Comparison of ENCODE assay signal across 31 cellular contexts in genomic region chr11:20601221-20601914, GRCh38. TPM values are rescaled to one million over a fixed set of nuclear protein-coding genes. Genes with fewer than 3 reads are reported as not detected.
DNase-seq lines count a peak whose midpoint lies in the region; FAIRE-seq and TF ChIP-seq lines count a peak whose summit lies in the region.
"Had no signal": no experiment of that assay in that cellular context is flagged by ENCODE, and none has a peak within 500 bp of the region (broad histone marks: within the 10 kb centered on the region; RNA-seq: fewer than 3 reads in every experiment).

No MANE protein-coding gene starts in this region.

- H3K4me3 ChIP-seq in HUES48 (ENCODE audit: low read depth, low read length) (peak overlapping the region; percentile 50; the same call in 1 of the 2 replicates), epithelial cell of esophagus (ENCODE audit: low read length) (no peak overlapping the region), mesendoderm (ENCODE audit: low read length) (no peak overlapping the region)
- H3K4me3 ChIP-seq: BLaER1, lower lobe of right lung, tibial artery had no signal

- H3K9ac ChIP-seq in HUES48 (ENCODE audit: low read depth, low read length) = no peak overlapping the region
- H3K9ac ChIP-seq in mesendoderm (ENCODE audit: low read length) = no peak overlapping the region
- H3K9ac ChIP-seq: BLaER1 had no signal

- H4K8ac ChIP-seq in mesendoderm (ENCODE audit: low read depth, low read length) = no peak overlapping the region

- H4K5ac ChIP-seq in mesendoderm (ENCODE audit: low read length) = no peak overlapping the region

- no peak overlapping the region for H3K18ac ChIP-seq in mesendoderm (ENCODE audit: low read length)

- H3K36me3 ChIP-seq in HUES48 (ENCODE audit: control insufficient read depth, insufficient read depth, low read length) = no peaks in the 10 kb centered on the region
- no peaks in the 10 kb centered on the region for H3K36me3 ChIP-seq in mesendoderm (ENCODE audit: control insufficient read depth, insufficient read depth, low read length)
- H3K36me3 ChIP-seq: BLaER1, lower lobe of right lung, tibial artery had no signal

- TF ChIP-seq CTCF in D721Med (IDR thresholded peaks at IDR 0.05; ENCODE audit: insufficient read depth, missing control alignments) (peak; percentile 4), epithelial cell of esophagus (IDR thresholded peaks at IDR 0.05; ENCODE audit: insufficient read depth, low read depth, low read length, missing control alignments) (no peak)

- no peak for FAIRE-seq in D721Med (lab: Jason Lieb, UNC)
- FAIRE-seq in GM12891 (lab: Jason Lieb, UNC) = no peak
- FAIRE-seq: colon, GM18507, HepG2 had no signal

- TF ChIP-seq POLR2A in GM12891 (IDR thresholded peaks at IDR 0.05; ENCODE audit: low read depth, low read length) = no peak

- H3K9me3 ChIP-seq in HUES48 (ENCODE audit: control insufficient read depth, insufficient read depth, low read length) = no peaks in the 10 kb centered on the region
- H3K9me3 ChIP-seq: lower lobe of right lung, tibial artery had no signal

- peaks cover 23% of the 10 kb centered on the region for H3K4me1 ChIP-seq in HUES48 (ENCODE audit: control insufficient read depth, insufficient read depth, low read length)
- H3K4me1 ChIP-seq in mesendoderm (ENCODE audit: control insufficient read depth, low read depth, low read length) = no peaks in the 10 kb centered on the region
- H3K4me1 ChIP-seq: BLaER1 had no signal

- H2BK15ac ChIP-seq in mesendoderm (replicated peaks; ENCODE audit: low read depth) = no peak overlapping the region

- H3K27ac ChIP-seq in HUES48 (ENCODE audit: low read depth, low read length) (no peak overlapping the region), mesendoderm (ENCODE audit: low read depth, low read length) (no peak overlapping the region)
- H3K27ac ChIP-seq: BLaER1, HL-60, lower lobe of right lung, tibial artery, VCaP had no signal

- H3K79me1 ChIP-seq in mesendoderm (ENCODE audit: low read length) = no peaks in the 10 kb centered on the region

- no peak overlapping the region for H3K4ac ChIP-seq in mesendoderm (ENCODE audit: low read depth, low read length)

- no peak for DNase-seq in D721Med (ENCODE audit: insufficient read length, low spot score)
- peak; percentile 25 for DNase-seq in epithelial cell of esophagus (ENCODE audit: low read depth)
- peak; percentile 53 for DNase-seq in mesendoderm
- no peak for DNase-seq in GM12891 (ENCODE audit: insufficient read length, low spot score)
- DNase-seq in activated T-cell treated with anti-CD3 and anti-CD28 coated beads, Interleukin-2, amount 50 U/mL, for 1 hour = no peak
- DNase-seq in NCI-H1436 treated with DMSO at 0.1 percent for 48 hours (lab: John Stamatoyannopoulos, UW) = no peak
- DNase-seq: activated CD4-positive, alpha-beta T cell treated with anti-CD3 and anti-CD28 coated beads for 4 hours; anterior cingulate cortex; DND-41; effector CD4-positive, alpha-beta T cell; HCEC 1CT; lower lobe of right lung; MM.1S; natural killer cell; NCI-H1436; NCI-H2107; NCI-H446; NCI-H774; stimulated activated CD4-positive, alpha-beta T cell treated with anti-CD3 and anti-CD28 coated beads, Interleukin-15, amount 100 ng/mL, for 24 hours; stimulated activated CD4-positive, alpha-beta T cell treated with anti-CD3 and anti-CD28 coated beads, Interleukin-4, amount 100 ng/mL, for 4 hours; SW 1271; T-helper 9 cell; tibial artery had no signal

- H3K56ac ChIP-seq in mesendoderm (ENCODE audit: low read length) = no peak overlapping the region

- no peak overlapping the region for H3K23ac ChIP-seq in mesendoderm (ENCODE audit: low read length)

- no peak overlapping the region for H2AK5ac ChIP-seq in mesendoderm (ENCODE audit: low read length)

- H3K79me2 ChIP-seq in mesendoderm (ENCODE audit: control insufficient read depth, insufficient read depth, low read length) = no peaks in the 10 kb centered on the region

- H2BK5ac ChIP-seq in mesendoderm (ENCODE audit: low read length) = no peak overlapping the region

- peak overlapping the region; percentile 28 for H3K4me2 ChIP-seq in mesendoderm (ENCODE audit: low read length)
- H3K4me2 ChIP-seq: BLaER1 had no signal

- no peak overlapping the region for H2BK120ac ChIP-seq in mesendoderm (ENCODE audit: low read depth, low read length)

- H3K27me3 ChIP-seq in HUES48 (ENCODE audit: control insufficient read depth, insufficient read depth, low read length) (peaks cover 93% of the 10 kb centered on the region), mesendoderm (ENCODE audit: insufficient read depth, low read length, poor library complexity) (peaks cover 55% of the 10 kb centered on the region)

- no CpG with 5 or more reads among the region's 63 CpGs for WGBS in mesendoderm (ENCODE audit: extremely low coverage, insufficient coverage, low lambda C conversion rate)

TF ChIP-seq in GM12891, 5 proteins besides CTCF, POLR2A, EP300 and RAD21:
- no peak for TF ChIP-seq PAX5 (IDR thresholded peaks at IDR 0.05; ENCODE audit: insufficient read depth, low read length, severe bottlenecking)
- TF ChIP-seq TAF1 (IDR thresholded peaks at IDR 0.05; ENCODE audit: low read depth, low read length) = no peak
- TF ChIP-seq POLR2AphosphoS5 (IDR thresholded peaks at IDR 0.05; ENCODE audit: low read depth, low read length) = no peak
- TF ChIP-seq POU2F2 (IDR thresholded peaks at IDR 0.05; ENCODE audit: low read depth, low read length) = no peak
- no peak for TF ChIP-seq SPI1 (IDR thresholded peaks at IDR 0.05; ENCODE audit: low read depth, low read length)

RNA-seq across cellular contexts. Expression of gene SLC6A5, which starts 2.0 kb away (rescaled TPM):
- polyA plus RNA-seq in mesendoderm (2013, experiment 1 of 2) = 0.03 TPM
- not detected for polyA plus RNA-seq in mesendoderm (2013, experiment 2 of 2)
- 0.06 TPM for polyA plus RNA-seq in GM12891 (2012; ENCODE audit: low read depth, missing spikeins)
- polyA plus RNA-seq: AG04450, HepG2 had no signal

Comparison
In these comparisons a context has a peak if more than half of its experiments do, and no peak if none do; other contexts are left out.
1. DNase-seq: peak in epithelial cell of esophagus (single experiment) and mesendoderm (single experiment); none in D721Med (single experiment), GM12891 (single experiment), activated T-cell treated with anti-CD3 and anti-CD28 coated beads, Interleukin-2, amount 50 U/mL, for 1 hour (single experiment) and NCI-H1436 treated with DMSO at 0.1 percent for 48 hours (single experiment).